8 cellular contexts compared by ENCODE assay signal in the genomic region with DNA sequence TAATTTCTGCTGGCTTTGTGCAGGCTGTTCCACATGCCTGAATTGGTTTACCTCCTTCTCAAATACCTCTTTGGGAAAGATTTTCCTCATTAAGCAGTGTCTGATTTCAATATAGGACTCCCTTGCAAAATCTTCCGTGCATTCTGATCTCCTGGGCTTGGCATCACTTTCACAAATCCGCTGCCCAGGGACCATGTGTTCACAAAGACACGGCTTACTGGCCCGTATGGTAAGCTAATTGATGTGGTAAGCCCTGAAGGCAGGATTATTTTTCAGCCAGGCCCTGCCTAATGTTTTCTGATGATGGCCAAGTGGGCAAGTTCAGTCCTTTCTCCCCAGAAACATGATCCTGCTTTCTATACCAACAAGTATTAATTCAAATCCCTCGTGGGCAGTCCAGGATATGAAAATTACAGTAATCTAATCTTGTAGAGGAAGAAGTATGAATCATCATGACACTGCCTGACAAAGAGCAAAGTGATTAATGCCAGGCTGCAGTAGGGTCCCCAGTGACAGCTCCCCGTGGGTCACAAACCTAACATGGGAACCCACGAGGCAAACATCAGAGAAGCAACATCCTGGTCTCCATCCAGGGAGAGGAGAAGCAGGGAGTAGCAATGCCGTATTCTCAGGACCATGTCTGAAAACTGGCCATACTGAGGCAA. TPM values are rescaled to one million over a fixed set of nuclear protein-coding genes. Genes with fewer than 3 reads are reported as not detected.
DNase-seq lines count a peak whose midpoint lies in the region; TF ChIP-seq lines count a peak whose summit lies in the region.

No MANE protein-coding gene starts in this region.

- H3K27me3 ChIP-seq in ovary: no peaks in the 10 kb centered on the region

- H3K36me3 ChIP-seq in ovary: no peaks in the 10 kb centered on the region

- H3K9me3 Mint-ChIP-seq in progenitor cell of endocrine pancreas (ENCODE audit: low read depth): no peaks in the 10 kb centered on the region

- H3K27me3 Mint-ChIP-seq in progenitor cell of endocrine pancreas: no peaks in the 10 kb centered on the region

- intact Hi-C loops in ovary (cut with DNase I): loop anchor here in 2 of 4 donors (10.0 kb wide), 1 partner anchor 88 kb away; no protein-coding TSS in a partner anchor

- no peak for TF ChIP-seq POLR2A in ovary (IDR thresholded peaks at IDR 0.05)

- no peak overlapping the region for H3K27ac Mint-ChIP-seq in progenitor cell of endocrine pancreas

- peaks cover 9% of the 10 kb centered on the region for H3K36me3 Mint-ChIP-seq in progenitor cell of endocrine pancreas (ENCODE audit: insufficient read depth)

- peak overlapping the region; percentile 9 to 75 for H3K27ac ChIP-seq in ovary

- TF ChIP-seq CTCF in choroid plexus epithelial cell (conservative IDR thresholded peaks at IDR 0.05; ENCODE audit: low read depth, low read length): no peak
- no peak for TF ChIP-seq CTCF in ovary (IDR thresholded peaks at IDR 0.05)
- no peak for TF ChIP-seq CTCF in progenitor cell of endocrine pancreas (IDR thresholded peaks at IDR 0.05; ENCODE audit: unreplicated experiment)

- no peaks in the 10 kb centered on the region for H3K9me3 ChIP-seq in ovary

- TF ChIP-seq EP300 in ovary (IDR thresholded peaks at IDR 0.05): no peak

- H3K4me3 ChIP-seq in choroid plexus epithelial cell (ENCODE audit: low read depth, low read length) (no peak overlapping the region), ovary (no peak overlapping the region)

- H3K4me3 Mint-ChIP-seq in progenitor cell of endocrine pancreas (ENCODE audit: low read depth): no peak overlapping the region

- peaks cover 43% of the 10 kb centered on the region for H3K4me1 ChIP-seq in ovary (ENCODE audit: insufficient read depth)

- peaks cover 27% of the 10 kb centered on the region for H3K4me1 Mint-ChIP-seq in progenitor cell of endocrine pancreas (ENCODE audit: low read depth)

- 7 to 14% (median 9%) methylated on average over 8 of the region's 8 CpGs for WGBS in ovary, 3 donors

- DNase-seq in GM04504 (ENCODE audit: low read depth) (peak; percentile 38), NCI-H524 treated with DMSO at 0.1 percent for 48 hours (lab: John Stamatoyannopoulos, UW) (peak; percentile 79), choroid plexus epithelial cell (ENCODE audit: low read depth) (peak; percentile 68), ovary (peak in 1 of 5 donors; percentile 54), UCSD-AML1 (lab: John Stamatoyannopoulos, UW; ENCODE audit: unreplicated experiment) (no peak), progenitor cell of endocrine pancreas (ENCODE audit: low spot score, unreplicated experiment) (no peak), GDM1 (lab: John Stamatoyannopoulos, UW) (no peak)
- no peak for DNase-seq in activated CD4-positive, CD25-positive, alpha-beta regulatory T cell treated with anti-CD3 and anti-CD28 coated beads, Interleukin-2, amount 50 U/mL, for 72 hours

RNA-seq across cellular contexts. Expression of gene SVIL, which starts 11.6 kb away (rescaled TPM):
- total RNA-seq in ovary: 100 to 1,000 TPM in 5 of 7 donors, 10 to 100 TPM in 2; 49.9 to 225 (median 174) TPM
- 100 to 1,000 TPM in 1 of 2 donors, 10 to 100 TPM in 1; 52.9 to 107 TPM for polyA plus RNA-seq in ovary
- 88.2 and 98.8 TPM in 2 replicates for total RNA-seq in progenitor cell of endocrine pancreas

Comparison
In these comparisons a context has a peak if more than half of its experiments do, and no peak if none do; other contexts are left out.
1. DNase-seq: peak in GM04504 (single experiment), NCI-H524 treated with DMSO at 0.1 percent for 48 hours (single experiment) and choroid plexus epithelial cell (single experiment); none in UCSD-AML1 (single experiment), progenitor cell of endocrine pancreas (single experiment), GDM1 (single experiment) and activated CD4-positive, CD25-positive, alpha-beta regulatory T cell treated with anti-CD3 and anti-CD28 coated beads, Interleukin-2, amount 50 U/mL, for 72 hours (single experiment).